Comparison of ENCODE assay signal across 19 cellular contexts in the genomic region with DNA sequence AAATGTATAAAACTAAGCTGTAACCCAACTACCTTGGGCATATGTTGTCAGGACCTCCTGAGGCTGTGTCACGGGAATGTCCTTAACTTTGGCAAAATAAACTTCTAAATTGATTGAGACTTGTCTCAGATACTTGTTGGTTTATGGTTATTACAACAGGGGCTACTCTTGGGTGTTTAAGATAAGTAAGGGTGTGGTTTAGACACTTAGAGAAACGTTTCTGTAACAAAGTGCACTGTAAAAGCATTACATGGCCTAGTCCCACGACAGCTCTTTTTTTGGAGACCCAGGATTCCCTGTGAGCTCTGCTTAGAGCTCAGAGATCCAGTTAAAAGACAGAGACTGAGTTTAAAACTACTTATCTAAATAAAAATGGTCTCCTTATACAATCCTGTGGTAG. TPM values are rescaled to one million over a fixed set of nuclear protein-coding genes. Genes with fewer than 3 reads are reported as not detected.
"Had no signal": no experiment of that assay in that cellular context is flagged by ENCODE, and none has a peak within 500 bp of the region (broad histone marks: within the 10 kb centered on the region; RNA-seq: fewer than 3 reads in every experiment).

No MANE protein-coding gene starts in this region.

- H3K36me3 Mint-ChIP-seq: memory B cell; naive thymus-derived CD4-positive, alpha-beta T cell had no signal

- H3K36me3 ChIP-seq: esophagus squamous epithelium, gastroesophageal sphincter, left ventricle myocardium inferior, lower lobe of right lung, upper lobe of left lung had no signal

- H3K4me3 ChIP-seq: esophagus squamous epithelium, gastroesophageal sphincter, left ventricle myocardium inferior, lower lobe of right lung, psoas muscle, upper lobe of left lung had no signal

- H3K4me3 Mint-ChIP-seq: immature natural killer cell; memory B cell; naive thymus-derived CD4-positive, alpha-beta T cell; nephron progenitor cell had no signal

- H3K4me1 Mint-ChIP-seq: immature natural killer cell had no signal

- H3K9me3 Mint-ChIP-seq: memory B cell had no signal

- ATAC-seq: gastroesophageal sphincter; lower lobe of right lung; naive thymus-derived CD4-positive, alpha-beta T cell; psoas muscle; sciatic nerve had no signal

- H3K9me3 ChIP-seq: esophagus squamous epithelium, gastroesophageal sphincter, left ventricle myocardium inferior, lower lobe of right lung, psoas muscle, upper lobe of left lung had no signal

- H3K4me1 ChIP-seq: esophagus squamous epithelium, gastroesophageal sphincter, left ventricle myocardium inferior, lower lobe of right lung, psoas muscle, upper lobe of left lung had no signal

- H3K27me3 ChIP-seq: esophagus squamous epithelium, gastroesophageal sphincter, upper lobe of left lung had no signal

- DNase-seq: effector memory CD4-positive, alpha-beta T cell; esophagus squamous epithelium; foreskin fibroblast; glutamatergic neuron; immature natural killer cell; left ventricle myocardium inferior; lower lobe of right lung; midbrain; naive thymus-derived CD4-positive, alpha-beta T cell; nephron progenitor cell; psoas muscle; retina; stimulated activated naive CD4-positive, alpha-beta T cell treated with Interleukin-2 at 50 U/mL for 16 hours; upper lobe of left lung had no signal

- FAIRE-seq: keratinocyte had no signal

- H3K27ac Mint-ChIP-seq: immature natural killer cell; memory B cell; naive thymus-derived CD4-positive, alpha-beta T cell; nephron progenitor cell had no signal

- H3K27ac ChIP-seq: epithelial cell of prostate, esophagus squamous epithelium, gastroesophageal sphincter, left ventricle myocardium inferior, lower lobe of right lung, psoas muscle, upper lobe of left lung had no signal

RNA-seq across cellular contexts. Expression of a gene that starts 32.3 kb away (rescaled TPM):
- total RNA-seq: left ventricle myocardium inferior; naive thymus-derived CD4-positive, alpha-beta T cell had no signal
- polyA plus RNA-seq: immature natural killer cell; naive thymus-derived CD4-positive, alpha-beta T cell had no signal
